Comparison of ENCODE assay signal across 10 cellular contexts in genomic region chr3:71245052-71245488, GRCh38.
A peak's percentile ranks its signal among the peaks of the same experiment; 100 is the strongest.
DNase-seq lines count a peak whose midpoint lies in the region; ATAC-seq, FAIRE-seq and TF ChIP-seq lines count a peak whose summit lies in the region.
"Had no signal": no experiment of that assay in that cellular context is flagged by ENCODE, and none has a peak within 500 bp of the region (broad histone marks: within the 10 kb centered on the region; RNA-seq: fewer than 3 reads in every experiment).

No MANE protein-coding gene starts in this region.

- TF ChIP-seq EP300 in HepG2 (IDR thresholded peaks at IDR 0.05; ENCODE audit: low read depth in 2 of 2, low read length in 2 of 2) (peak in 1 of 2 experiments; percentile 91; a peak in 2 of 4 replicates), HepG2 (CRISPR knock-in tag; IDR thresholded peaks at IDR 0.05; ENCODE audit: borderline replicate concordance) (0 out of 2 replicates have a peak, but pooled peaks have one; percentile 22), transverse colon (IDR thresholded peaks at IDR 0.05; ENCODE audit: low read depth) (no peak)

- H3K27ac ChIP-seq in HepG2 (ENCODE audit: extremely low read length, insufficient read depth, low read length) (peak overlapping the region; percentile 82), transverse colon (peak overlapping the region; percentile 55 to 76 (median 67))

- no peak overlapping the region for H3K4me3 Mint-ChIP-seq in activated CD8-positive, alpha-beta memory T cell treated with anti-CD3 and anti-CD28 coated beads, Interleukin-2, amount 10 ng/mL, durations not matched to agents 7 days and 5 days
- H3K4me3 Mint-ChIP-seq in chondrocyte (ENCODE audit: unreplicated experiment) = peak overlapping the region; percentile 68

- H4K20me1 ChIP-seq in HepG2 (ENCODE audit: insufficient read depth, low read length) = no peaks in the 10 kb centered on the region

- H3K4me1 ChIP-seq in HepG2 (ENCODE audit: insufficient read depth, low read length) = peaks cover 81% of the 10 kb centered on the region
- peaks cover 0 to 11% (median 7%) of the 10 kb centered on the region in 4 donors for H3K4me1 ChIP-seq in transverse colon

- peak; percentile 42 for DNase-seq in activated CD8-positive, alpha-beta memory T cell treated with anti-CD3 and anti-CD28 coated beads for 24 hours
- DNase-seq in activated CD8-positive, alpha-beta memory T cell treated with anti-CD3 and anti-CD28 coated beads, Interleukin-2, amount 10 ng/mL, durations not matched to agents 7 days and 5 days = no peak
- DNase-seq in chondrocyte (ENCODE audit: low spot score) (no peak), HepG2 (ENCODE audit: low spot score) (peak; percentile 82), transverse colon (peak; percentile 24), kidney tubule cell (ENCODE audit: low spot score) (no peak), islet precursor cell (no peak)

- H3K27ac Mint-ChIP-seq in activated CD8-positive, alpha-beta memory T cell treated with anti-CD3 and anti-CD28 coated beads, Interleukin-2, amount 10 ng/mL, durations not matched to agents 7 days and 5 days = no peak overlapping the region
- H3K27ac Mint-ChIP-seq in chondrocyte (ENCODE audit: unreplicated experiment) = peak overlapping the region; percentile 97

- no peak for TF ChIP-seq RAD21 in HepG2 (CRISPR knock-in tag; IDR thresholded peaks at IDR 0.05)

- in situ Hi-C loops in HepG2 (cut with HindIII; ENCODE audit: extremely low pct_ligation_motif_present, low pct_unique_long_range_greater_than_20kb) (no loop called here), transverse colon (cut with MboI; ENCODE audit: low pct_ligation_motif_present in 1 of 4, low pct_unique_long_range_greater_than_20kb in 1 of 4, low sequenced_read_pairs in 3 of 4) (no loop called here)

- peaks cover 20% of the 10 kb centered on the region for H3K79me2 ChIP-seq in HepG2 (ENCODE audit: insufficient read depth, low read length)

- no peak for ATAC-seq in activated CD8-positive, alpha-beta memory T cell treated with anti-CD3 and anti-CD28 coated beads, Interleukin-2, amount 10 ng/mL, durations not matched to agents 7 days and 5 days
- ATAC-seq in HepG2 = peak; percentile 77
- no peak for ATAC-seq in HG03095 (IDR thresholded peaks at IDR 0.05; ENCODE audit: unreplicated experiment)

- peak; percentile 11 for TF ChIP-seq CTCF in chondrocyte (IDR thresholded peaks at IDR 0.05)
- TF ChIP-seq CTCF in HepG2 (CRISPR knock-in tag; IDR thresholded peaks at IDR 0.05) = no peak
- no peak for TF ChIP-seq CTCF in transverse colon (IDR thresholded peaks at IDR 0.05)

- H3K4me1 Mint-ChIP-seq in activated CD8-positive, alpha-beta memory T cell treated with anti-CD3 and anti-CD28 coated beads, Interleukin-2, amount 10 ng/mL, durations not matched to agents 7 days and 5 days = no peaks in the 10 kb centered on the region
- peaks cover 93% of the 10 kb centered on the region for H3K4me1 Mint-ChIP-seq in chondrocyte (ENCODE audit: low read depth)

- peak; percentile 95 for FAIRE-seq in HepG2 (lab: Jason Lieb, UNC)
- FAIRE-seq: GM12891 had no signal

- H3K36me3 Mint-ChIP-seq in activated CD8-positive, alpha-beta memory T cell treated with anti-CD3 and anti-CD28 coated beads, Interleukin-2, amount 10 ng/mL, durations not matched to agents 7 days and 5 days = no peaks in the 10 kb centered on the region
- H3K36me3 Mint-ChIP-seq in chondrocyte (ENCODE audit: low read depth) = peaks cover 2% of the 10 kb centered on the region

- BruUV-seq in HepG2 (replicated peaks; lab: Mats Ljungman, UMichigan) = no TSS peak

- WGBS in HepG2 (ENCODE audit: low lambda C conversion rate) = 4% methylated on average over 6 of the region's 6 CpGs
- WGBS in transverse colon (ENCODE audit: low coverage in 1 of 2), 2 donors = 53 to 60% methylated on average over 6 of the region's 6 CpGs

- H3K4me2 ChIP-seq in HepG2 (ENCODE audit: low read depth, low read length) = peak overlapping the region; percentile 79

- H3K27me3 ChIP-seq in HepG2 (ENCODE audit: control insufficient read depth in 1 of 2, insufficient read depth in 2 of 2, low read length in 2 of 2) (no peaks in the 10 kb centered on the region), transverse colon (no peaks in the 10 kb centered on the region)

- H3K4me3 ChIP-seq in HepG2 (replicated peaks in 1 of 3; ENCODE audit: insufficient read depth in 1 of 3, low read depth in 2 of 3, low read length in 3 of 3) (peak overlapping the region; percentile 37 to 44 (median 38); a peak in 5 of 6 replicates), transverse colon (peak overlapping the region in 3 of 4 donors; percentile 10 to 30 (median 15))
- H3K4me3 ChIP-seq: lung had no signal

- POLR2A ChIA-PET in HepG2 (lab: Yijun Ruan, JAX) = interaction anchor here (0.7 to 7.1 kb wide), 18 partner anchors 11 to 337 kb away, joined by 3 to 85 read pairs (median 5); partner anchors contain the start of gene FOXP1

- no peak for TF ChIP-seq POLR2A in HepG2 (IDR thresholded peaks at IDR 0.05; ENCODE audit: insufficient read depth in 1 of 2, low read depth in 2 of 2, low read length in 2 of 2)
- no peak for TF ChIP-seq POLR2A in transverse colon (IDR thresholded peaks at IDR 0.05)

- H3K27me3 Mint-ChIP-seq in activated CD8-positive, alpha-beta memory T cell treated with anti-CD3 and anti-CD28 coated beads, Interleukin-2, amount 10 ng/mL, durations not matched to agents 7 days and 5 days = no peaks in the 10 kb centered on the region
- H3K27me3 Mint-ChIP-seq in chondrocyte (ENCODE audit: low read depth) = no peaks in the 10 kb centered on the region

- H3K9ac ChIP-seq in HepG2 (ENCODE audit: insufficient read depth, low read depth, low read length) = peak overlapping the region; percentile 68

- H3K9me3 Mint-ChIP-seq in activated CD8-positive, alpha-beta memory T cell treated with anti-CD3 and anti-CD28 coated beads, Interleukin-2, amount 10 ng/mL, durations not matched to agents 7 days and 5 days (ENCODE audit: low read depth) = no peaks in the 10 kb centered on the region
- H3K9me3 Mint-ChIP-seq in chondrocyte (ENCODE audit: low read depth) = no peaks in the 10 kb centered on the region

- intact Hi-C loops in HepG2 (cut with micrococcal nuclease; ENCODE audit: unreplicated experiment) = loop anchor here (1.0 to 5.0 kb wide), 3 partner anchors 37 to 158 kb away; no protein-coding TSS in a partner anchor
- intact Hi-C loops in transverse colon (cut with DNase I; ENCODE audit: low total_unique reads) = loop anchor here (5.0 to 10.0 kb wide), 2 partner anchors 110 to 178 kb away; no protein-coding TSS in a partner anchor

- CTCF ChIA-PET in activated CD8-positive, alpha-beta memory T cell treated with anti-CD3 and anti-CD28 coated beads, Interleukin-2, amount 10 ng/mL, durations not matched to agents 7 days and 5 days (lab: Charles Lee) = no interaction called here
- CTCF ChIA-PET in HepG2 (lab: Yijun Ruan, JAX; ENCODE audit: low intra/inter-chr PET ratio, low total read pairs) = no interaction called here

- no peak overlapping the region for H2AFZ ChIP-seq in HepG2 (ENCODE audit: low read length)

- H3K9me3 ChIP-seq in HepG2 (ENCODE audit: low read length) = no peaks in the 10 kb centered on the region
- H3K9me3 ChIP-seq in transverse colon = no peaks in the 10 kb centered on the region

- H3K36me3 ChIP-seq in HepG2 (replicated peaks in 1 of 2; ENCODE audit: control insufficient read depth in 1 of 2, insufficient read depth in 2 of 2, low read length in 2 of 2) (no peaks in the 10 kb centered on the region), transverse colon (no peaks in the 10 kb centered on the region)

TF ChIP-seq in HepG2, 621 proteins besides CTCF, POLR2A, EP300 and RAD21 (continues in another document):
- peak; percentile 43; the same call in 1 of the 2 replicates for TF ChIP-seq PAXIP1 (CRISPR knock-in tag; conservative IDR thresholded peaks at IDR 0.05)
- TF ChIP-seq SOX13 (IDR thresholded peaks at IDR 0.05) = peak; percentile 20; the same call in 1 of the 2 replicates
- TF ChIP-seq SOX13 (CRISPR knock-in tag; conservative IDR thresholded peaks at IDR 0.05 in 1 of 2, IDR thresholded peaks at IDR 0.05 in 1 of 2) = peak in 1 of 2 experiments; percentile 78; a peak in 2 of 4 replicates

Comparison
In these comparisons a context has a peak if more than half of its experiments do, and no peak if none do; other contexts are left out.
1. DNase-seq: peak in activated CD8-positive, alpha-beta memory T cell treated with anti-CD3 and anti-CD28 coated beads for 24 hours (single experiment), HepG2 (single experiment) and transverse colon (single experiment); none in activated CD8-positive, alpha-beta memory T cell treated with anti-CD3 and anti-CD28 coated beads, Interleukin-2, amount 10 ng/mL, durations not matched to agents 7 days and 5 days (single experiment), chondrocyte (single experiment), kidney tubule cell (single experiment) and islet precursor cell (single experiment).